Comparison of ENCODE assay signal across 1 cellular context in genomic region chr10:61899997-61900828, GRCh38.
A peak's percentile ranks its signal among the peaks of the same experiment; 100 is the strongest.
TF ChIP-seq lines count a peak whose summit lies in the region.

No MANE protein-coding gene starts in this region.

TF ChIP-seq in IMR-90, 13 proteins besides CTCF, POLR2A, EP300 and RAD21:
- peak; percentile 97 for TF ChIP-seq CEBPB (IDR thresholded peaks at IDR 0.05; ENCODE audit: low read depth, low read length)
- no peak for TF ChIP-seq CHD1 (IDR thresholded peaks at IDR 0.05; ENCODE audit: low read depth, low read length)
TF ChIP-seq in IMR-90: peak in this region for 1.
